ENCODE assay signal across 8 cellular contexts in the genomic region with DNA sequence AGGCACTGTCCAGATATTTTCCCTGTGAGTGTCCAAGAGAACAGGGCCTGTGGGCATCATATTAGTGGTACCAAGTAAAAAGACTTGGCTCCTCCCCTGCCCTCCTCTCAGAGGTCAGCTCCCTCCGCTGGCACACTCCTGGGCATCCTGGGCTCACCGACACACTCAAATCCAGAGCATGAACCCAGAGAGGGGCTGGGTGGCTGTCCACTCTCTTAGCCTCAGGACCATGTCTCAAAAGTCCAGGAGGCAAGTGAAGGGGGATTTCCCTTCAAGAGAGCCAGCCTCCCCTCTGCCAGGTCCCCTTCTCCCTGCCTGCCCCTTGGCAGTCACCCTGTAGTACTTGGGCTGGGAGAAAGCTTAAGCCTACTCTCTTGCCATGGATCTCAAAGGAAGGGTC. TPM values are rescaled to one million over a fixed set of nuclear protein-coding genes. Genes with fewer than 3 reads are reported as not detected.
A peak's percentile ranks its signal among the peaks of the same experiment; 100 is the strongest.
DNase-seq lines count a peak whose midpoint lies in the region; ATAC-seq and TF ChIP-seq lines count a peak whose summit lies in the region.

No MANE protein-coding gene starts in this region.

- H2AFZ ChIP-seq in SU-DHL-6 (ENCODE audit: low read depth, low read length, severe bottlenecking) = no peak overlapping the region

- no peak for ATAC-seq in CD8-positive, alpha-beta T cell
- ATAC-seq in psoas muscle = no peak
- ATAC-seq in HG03097 (IDR thresholded peaks at IDR 0.05; ENCODE audit: low FRiP score, unreplicated experiment) = no peak
- no peak for ATAC-seq in HG02852 (IDR thresholded peaks at IDR 0.05; ENCODE audit: unreplicated experiment)

- H3K4me1 Mint-ChIP-seq in CD8-positive, alpha-beta T cell (ENCODE audit: low read depth) = peaks cover 89% of the 10 kb centered on the region

- H3K4me2 ChIP-seq in SU-DHL-6 (ENCODE audit: low read depth, low read length, poor library complexity, severe bottlenecking) = peak overlapping the region; percentile 4

- no peaks in the 10 kb centered on the region for H3K79me2 ChIP-seq in SU-DHL-6 (ENCODE audit: insufficient read depth, low read length)

- POLR2A ChIA-PET in CD8-positive, alpha-beta T cell (lab: Charles Lee) = interaction anchor here (0.9 to 9.9 kb wide), 6 partner anchors 9 to 216 kb away, joined by 3 to 201 read pairs (median 14); partner anchors contain the start of gene BCL9L

- no peak overlapping the region for H3K4me3 ChIP-seq in CD8-positive, alpha-beta T cell (ENCODE audit: low read depth, low read length)
- no peak overlapping the region for H3K4me3 ChIP-seq in SU-DHL-6 (ENCODE audit: insufficient read depth, low read length, poor library complexity, severe bottlenecking)
- H3K4me3 ChIP-seq in esophagus squamous epithelium = no peak overlapping the region
- peak overlapping the region; percentile 64 for H3K4me3 ChIP-seq in psoas muscle

- peaks cover 8% of the 10 kb centered on the region for H3F3A ChIP-seq in SU-DHL-6 (ENCODE audit: insufficient read depth)

- peak overlapping the region; percentile 94 for H3K27ac ChIP-seq in CD8-positive, alpha-beta T cell (ENCODE audit: low read depth, low read length)
- H3K27ac ChIP-seq in SU-DHL-6 (ENCODE audit: low read depth, low read length) = peak overlapping the region; percentile 80
- peak overlapping the region; percentile 95 to 100 (median 98) for H3K27ac ChIP-seq in esophagus squamous epithelium
- H3K27ac ChIP-seq in psoas muscle = peak overlapping the region; percentile 98

- CTCF ChIA-PET in CD8-positive, alpha-beta T cell (lab: Charles Lee) = interaction anchor here (1.1 to 1.8 kb wide), 4 partner anchors 7 to 42 kb away, joined by 3 to 7 read pairs (median 5); no protein-coding TSS in a partner anchor

- no peak for TF ChIP-seq POLR2A in esophagus squamous epithelium (IDR thresholded peaks at IDR 0.05)

- H3K4me1 ChIP-seq in CD8-positive, alpha-beta T cell (ENCODE audit: insufficient read depth, low read length) = peaks cover 85% of the 10 kb centered on the region
- H3K4me1 ChIP-seq in esophagus squamous epithelium = peaks cover 94 to 100% (median 98%) of the 10 kb centered on the region in 3 donors
- H3K4me1 ChIP-seq in psoas muscle = peaks cover 95% of the 10 kb centered on the region

- no peak for TF ChIP-seq CTCF in CD8-positive, alpha-beta T cell (IDR thresholded peaks at IDR 0.05)
- TF ChIP-seq CTCF in SU-DHL-6 (IDR thresholded peaks at IDR 0.05; ENCODE audit: insufficient read depth, low read length, poor library complexity, severe bottlenecking) = no peak
- no peak for TF ChIP-seq CTCF in esophagus squamous epithelium (IDR thresholded peaks at IDR 0.05)
- TF ChIP-seq CTCF in psoas muscle (IDR thresholded peaks at IDR 0.05) = no peak

- peak in 1 of 7 experiments; percentile 5 for DNase-seq in CD8-positive, alpha-beta T cell
- DNase-seq in esophagus squamous epithelium (lab: John Stamatoyannopoulos, UW) = no peak
- no peak for DNase-seq in psoas muscle
- DNase-seq in GM03348 (ENCODE audit: low spot score) = no peak
- no peak for DNase-seq in NCI-H510A (lab: John Stamatoyannopoulos, UW)

- 85 to 100% methylated on average over 1 to 2 of the region's 2 CpGs for WGBS in esophagus squamous epithelium, 2 donors
- 38 to 64% (median 54%) methylated on average over 2 of the region's 2 CpGs for WGBS in psoas muscle, 3 donors

- intact Hi-C loops in CD8-positive, alpha-beta T cell (cut with DNase I, micrococcal nuclease) = loop anchor here in 1 of 2 experiments (2.0 kb wide), 1 partner anchor 13 kb away; no protein-coding TSS in a partner anchor
- intact Hi-C loops in esophagus squamous epithelium (cut with DNase I) = no loop called here
- intact Hi-C loops in psoas muscle (cut with DNase I) = no loop called here

- H3K9ac ChIP-seq in SU-DHL-6 (ENCODE audit: low read length) = no peak overlapping the region

- no peaks in the 10 kb centered on the region for H3K9me3 Mint-ChIP-seq in CD8-positive, alpha-beta T cell

- no peaks in the 10 kb centered on the region for H3K36me3 ChIP-seq in CD8-positive, alpha-beta T cell (ENCODE audit: insufficient read depth, low read length)
- no peaks in the 10 kb centered on the region for H3K36me3 ChIP-seq in SU-DHL-6 (ENCODE audit: low read length)
- H3K36me3 ChIP-seq in esophagus squamous epithelium = no peaks in the 10 kb centered on the region
- no peaks in the 10 kb centered on the region for H3K36me3 ChIP-seq in psoas muscle (ENCODE audit: insufficient read depth in 1 of 2, low read depth in 1 of 2)

- H3K36me3 Mint-ChIP-seq in CD8-positive, alpha-beta T cell = peaks cover 37% of the 10 kb centered on the region

- peak overlapping the region; percentile 99 for H3K27ac Mint-ChIP-seq in CD8-positive, alpha-beta T cell

- H3K9me3 ChIP-seq in CD8-positive, alpha-beta T cell (ENCODE audit: low read length) = no peaks in the 10 kb centered on the region
- no peaks in the 10 kb centered on the region for H3K9me3 ChIP-seq in SU-DHL-6 (ENCODE audit: insufficient read depth, low read length)
- no peaks in the 10 kb centered on the region for H3K9me3 ChIP-seq in esophagus squamous epithelium
- no peaks in the 10 kb centered on the region for H3K9me3 ChIP-seq in psoas muscle

- H3K27me3 ChIP-seq in CD8-positive, alpha-beta T cell (ENCODE audit: insufficient read depth, low read length) = no peaks in the 10 kb centered on the region
- H3K27me3 ChIP-seq in SU-DHL-6 (ENCODE audit: low read length) (no peaks in the 10 kb centered on the region), esophagus squamous epithelium (no peaks in the 10 kb centered on the region), psoas muscle (ENCODE audit: insufficient read depth in 3 of 3, low read length in 2 of 3) (no peaks in the 10 kb centered on the region)

- H3K9me2 ChIP-seq in SU-DHL-6 (replicated peaks; ENCODE audit: insufficient read depth, low read length) = no peaks in the 10 kb centered on the region

- no peaks in the 10 kb centered on the region for H4K20me1 ChIP-seq in SU-DHL-6 (ENCODE audit: low read depth, low read length)

- H3K27me3 Mint-ChIP-seq in CD8-positive, alpha-beta T cell (ENCODE audit: low read depth) = no peaks in the 10 kb centered on the region

- peak overlapping the region; percentile 92 for H3K4me3 Mint-ChIP-seq in CD8-positive, alpha-beta T cell

RNA-seq across cellular contexts. Expression of gene BCL9L, which starts 10.3 kb away (rescaled TPM):
- 100 to 1,000 TPM; 437 to 439 TPM for total RNA-seq in CD8-positive, alpha-beta T cell
- total RNA-seq in esophagus squamous epithelium = 10 to 100 TPM; 16.4 to 29.6 (median 18.9) TPM
- total RNA-seq in psoas muscle = 100 to 1,000 TPM in 1 of 4 donors, 10 to 100 TPM in 3; 52.4 to 124 (median 68.0) TPM
- polyA plus RNA-seq in psoas muscle = 10 to 100 TPM in 1 of 3 donors, 1 to 10 TPM in 2; 8.1 to 31.2 (median 8.6) TPM

RNA-seq across cellular contexts. Expression of gene CXCR5, which starts 31.7 kb away (rescaled TPM):
- 1 to 10 TPM; 7.6 to 8.0 TPM for total RNA-seq in CD8-positive, alpha-beta T cell
- total RNA-seq in esophagus squamous epithelium (under 1 TPM in 1 of 4 donors, not detected in 3; 0.06 TPM), psoas muscle (under 1 TPM in 1 of 4 donors, not detected in 3; 0.17 TPM)
- under 1 TPM; 0.14 to 0.25 (median 0.21) TPM for polyA plus RNA-seq in psoas muscle

RNA-seq across cellular contexts. Expression of gene UPK2, which starts 40.7 kb away (rescaled TPM):
- total RNA-seq in CD8-positive, alpha-beta T cell = not detected
- total RNA-seq in esophagus squamous epithelium (under 1 TPM in 1 of 4 donors, not detected in 3; 0.57 TPM), psoas muscle (not detected)
- polyA plus RNA-seq in psoas muscle = under 1 TPM in 1 of 3 donors, not detected in 2; 0.23 TPM

RNA-seq across cellular contexts. Expression of gene FOXR1, which starts 56.2 kb away (rescaled TPM):
- total RNA-seq in CD8-positive, alpha-beta T cell = not detected
- not detected for total RNA-seq in esophagus squamous epithelium
- total RNA-seq in psoas muscle = not detected
- polyA plus RNA-seq in psoas muscle = not detected

Comparison
In these comparisons a context has a peak if more than half of its experiments do, and no peak if none do; other contexts are left out.
1. RNA of gene CXCR5, which starts 31.7 kb away (total RNA-seq): 7.6 to 8.0 TPM in CD8-positive, alpha-beta T cell; 0.17 TPM in psoas muscle and 0.06 TPM in esophagus squamous epithelium; every median in the first group is over 4 times any median in the second.
2. Peak in every context shown above with its lines, with median percentiles within 50 percentile points of each other: H3K27ac ChIP-seq.